In genomic region chr5:220008-220407, GRCh38 we compare ENCODE assay signal across 8 cellular contexts. TPM values are rescaled to one million over a fixed set of nuclear protein-coding genes. Genes with fewer than 3 reads are reported as not detected.
DNase-seq lines count a peak whose midpoint lies in the region; ATAC-seq lines count a peak whose summit lies in the region.

No MANE protein-coding gene starts in this region.

- DNase-seq in Jurkat, Clone E6-1 (ENCODE audit: low read depth, low spot score): no peak
- DNase-seq in effector memory CD4-positive, alpha-beta T cell: no peak
- DNase-seq in renal cortical epithelial cell (ENCODE audit: low read depth): peak; percentile 40
- DNase-seq in caudate nucleus (lab: John Stamatoyannopoulos, UW): no peak
- no peak for DNase-seq in NCI-H1092 treated with DMSO at 0.1 percent for 48 hours (lab: John Stamatoyannopoulos, UW)
- no peak for DNase-seq in KBM-7

- no peaks in the 10 kb centered on the region for H3K9me3 ChIP-seq in effector memory CD4-positive, alpha-beta T cell (ENCODE audit: control insufficient read depth, low read length)

- peak; percentile 48 for ATAC-seq in GM18517 (IDR thresholded peaks at IDR 0.05; ENCODE audit: unreplicated experiment)
- no peak for ATAC-seq in HG02973 (IDR thresholded peaks at IDR 0.05; ENCODE audit: unreplicated experiment)

- H3K4me1 ChIP-seq in effector memory CD4-positive, alpha-beta T cell (ENCODE audit: control insufficient read depth, insufficient read depth, low read length, poor library complexity, severe bottlenecking): peaks cover 9% of the 10 kb centered on the region

- H3K4me3 ChIP-seq in Jurkat, Clone E6-1 (ENCODE audit: low read length): peak overlapping the region; percentile 81
- H3K4me3 ChIP-seq in effector memory CD4-positive, alpha-beta T cell (ENCODE audit: insufficient read depth, low read depth, low read length, poor library complexity, severe bottlenecking): peak overlapping the region; percentile 92

- in situ Hi-C loops in KBM-7 (cut with MboI; ENCODE audit: low pct_unique_long_range_greater_than_20kb, low sequenced_read_pairs): no loop called here

- H3K36me3 ChIP-seq in effector memory CD4-positive, alpha-beta T cell (ENCODE audit: control insufficient read depth, insufficient read depth, low read length): peaks cover 6% of the 10 kb centered on the region

- peak overlapping the region; percentile 87 for H3K27ac ChIP-seq in effector memory CD4-positive, alpha-beta T cell (ENCODE audit: insufficient read depth, low read length, poor library complexity, severe bottlenecking)
- H3K27ac ChIP-seq in caudate nucleus (ENCODE audit: low read depth, low read length): no peak overlapping the region

- H3K27me3 ChIP-seq in effector memory CD4-positive, alpha-beta T cell (replicated peaks; ENCODE audit: control insufficient read depth, insufficient read depth, low read length, poor library complexity, severe bottlenecking): no peaks in the 10 kb centered on the region

RNA-seq across cellular contexts. Expression of gene SDHA, which starts 1.9 kb away (rescaled TPM):
- polyA plus RNA-seq in Jurkat, Clone E6-1 (2012; ENCODE audit: insufficient read depth, insufficient read length): 337 TPM
- total RNA-seq in renal cortical epithelial cell: 128 and 233 TPM in 2 replicates

RNA-seq across cellular contexts. Expression of gene CCDC127, which starts 2.1 kb away (rescaled TPM):
- polyA plus RNA-seq in Jurkat, Clone E6-1 (2012; ENCODE audit: insufficient read depth, insufficient read length): 11.0 TPM
- total RNA-seq in renal cortical epithelial cell: 3.6 and 9.9 TPM in 2 replicates

RNA-seq across cellular contexts. Expression of gene LRRC14B, which starts 28.7 kb away (rescaled TPM):
- polyA plus RNA-seq in Jurkat, Clone E6-1 (2012; ENCODE audit: insufficient read depth, insufficient read length): not detected
- total RNA-seq in renal cortical epithelial cell: not detected in 2 replicates

RNA-seq across cellular contexts. Expression of gene PDCD6, which starts 51.4 kb away (rescaled TPM):
- polyA plus RNA-seq in Jurkat, Clone E6-1 (2012; ENCODE audit: insufficient read depth, insufficient read length): 262 TPM
- total RNA-seq in renal cortical epithelial cell: 136 and 141 TPM in 2 replicates
